In genomic region chr3:184524981-184525336, GRCh38 we compare ENCODE assay signal across 8 cellular contexts. TPM values are rescaled to one million over a fixed set of nuclear protein-coding genes. Genes with fewer than 3 reads are reported as not detected.
DNase-seq lines count a peak whose midpoint lies in the region; ATAC-seq and TF ChIP-seq lines count a peak whose summit lies in the region.

No MANE protein-coding gene starts in this region.

- peak overlapping the region; percentile 40 for H3K27ac ChIP-seq in foreskin keratinocyte

- peaks cover 14% of the 10 kb centered on the region for H3K4me1 ChIP-seq in foreskin keratinocyte

- no peak for TF ChIP-seq CTCF in foreskin keratinocyte (conservative IDR thresholded peaks at IDR 0.05)
- TF ChIP-seq CTCF in retinal pigment epithelial cell (conservative IDR thresholded peaks at IDR 0.05; ENCODE audit: low read depth, low read length) = no peak

- H3K4me3 ChIP-seq in retinal pigment epithelial cell (ENCODE audit: low read length) = peak overlapping the region; percentile 29

- H3K27ac Mint-ChIP-seq in activated T-cell treated with anti-CD3 and anti-CD28 coated beads, Interleukin-2, amount 50 U/mL, for 24 hours = peak overlapping the region; percentile 47
- peak overlapping the region; percentile 73 for H3K27ac Mint-ChIP-seq in activated CD4-positive, alpha-beta memory T cell treated with anti-CD3 and anti-CD28 coated beads, Interleukin-2, amount 10 ng/mL, durations not matched to agents 7 days and 5 days

- ATAC-seq in foreskin keratinocyte (peak; percentile 24), GM18517 (IDR thresholded peaks at IDR 0.05; ENCODE audit: unreplicated experiment) (no peak), GM21367 (IDR thresholded peaks at IDR 0.05; ENCODE audit: unreplicated experiment) (no peak)

- H3K9me3 Mint-ChIP-seq in activated T-cell treated with anti-CD3 and anti-CD28 coated beads, Interleukin-2, amount 50 U/mL, for 24 hours = no peaks in the 10 kb centered on the region
- no peaks in the 10 kb centered on the region for H3K9me3 Mint-ChIP-seq in activated CD4-positive, alpha-beta memory T cell treated with anti-CD3 and anti-CD28 coated beads, Interleukin-2, amount 10 ng/mL, durations not matched to agents 7 days and 5 days

- H3K4me1 Mint-ChIP-seq in activated T-cell treated with anti-CD3 and anti-CD28 coated beads, Interleukin-2, amount 50 U/mL, for 24 hours (ENCODE audit: low read depth) = peaks cover 17% of the 10 kb centered on the region
- peaks cover 26% of the 10 kb centered on the region for H3K4me1 Mint-ChIP-seq in activated CD4-positive, alpha-beta memory T cell treated with anti-CD3 and anti-CD28 coated beads, Interleukin-2, amount 10 ng/mL, durations not matched to agents 7 days and 5 days

- peaks cover 19% of the 10 kb centered on the region for H3K27me3 ChIP-seq in foreskin keratinocyte

- POLR2A ChIA-PET in activated CD4-positive, alpha-beta memory T cell treated with anti-CD3 and anti-CD28 coated beads, Interleukin-2, amount 10 ng/mL, durations not matched to agents 7 days and 5 days (lab: Charles Lee) = interaction anchor here (0.8 to 1.6 kb wide), 4 partner anchors 10 to 350 kb away, joined by 3 to 16 read pairs (median 4); partner anchors contain the start of gene AP2M1

- DNase-seq in activated T-cell treated with anti-CD3 and anti-CD28 coated beads, Interleukin-2, amount 50 U/mL, for 24 hours = no peak
- no peak for DNase-seq in activated T-cell treated with anti-CD3 and anti-CD28 coated beads, Interleukin-2, amount 50 U/mL, for 1 hour
- DNase-seq in activated CD4-positive, alpha-beta memory T cell treated with anti-CD3 and anti-CD28 coated beads, Interleukin-2, amount 10 ng/mL, durations not matched to agents 7 days and 5 days = peak; percentile 45
- DNase-seq in foreskin keratinocyte = no peak
- DNase-seq in retinal pigment epithelial cell (ENCODE audit: low read depth) = no peak
- DNase-seq in retina = no peak

- H3K4me3 Mint-ChIP-seq in activated T-cell treated with anti-CD3 and anti-CD28 coated beads, Interleukin-2, amount 50 U/mL, for 24 hours = peak overlapping the region; percentile 79
- peak overlapping the region; percentile 76 for H3K4me3 Mint-ChIP-seq in activated CD4-positive, alpha-beta memory T cell treated with anti-CD3 and anti-CD28 coated beads, Interleukin-2, amount 10 ng/mL, durations not matched to agents 7 days and 5 days

- no peaks in the 10 kb centered on the region for H3K36me3 Mint-ChIP-seq in activated T-cell treated with anti-CD3 and anti-CD28 coated beads, Interleukin-2, amount 50 U/mL, for 24 hours (ENCODE audit: low read depth)
- H3K36me3 Mint-ChIP-seq in activated CD4-positive, alpha-beta memory T cell treated with anti-CD3 and anti-CD28 coated beads, Interleukin-2, amount 10 ng/mL, durations not matched to agents 7 days and 5 days (ENCODE audit: low read depth) = no peaks in the 10 kb centered on the region

- peaks cover 48% of the 10 kb centered on the region for H3K27me3 Mint-ChIP-seq in activated T-cell treated with anti-CD3 and anti-CD28 coated beads, Interleukin-2, amount 50 U/mL, for 24 hours
- H3K27me3 Mint-ChIP-seq in activated CD4-positive, alpha-beta memory T cell treated with anti-CD3 and anti-CD28 coated beads, Interleukin-2, amount 10 ng/mL, durations not matched to agents 7 days and 5 days = peaks cover 21% of the 10 kb centered on the region

- CTCF ChIA-PET in activated CD4-positive, alpha-beta memory T cell treated with anti-CD3 and anti-CD28 coated beads, Interleukin-2, amount 10 ng/mL, durations not matched to agents 7 days and 5 days (lab: Charles Lee) = interaction anchor here (0.6 to 7.0 kb wide), 6 partner anchors 8 to 889 kb away, joined by 3 to 74 read pairs (median 8); partner anchors contain the start of gene KLHL24

RNA-seq across cellular contexts. Expression of gene EPHB3, which starts 36.6 kb away (rescaled TPM):
- under 1 TPM; 0.20 to 0.71 TPM for total RNA-seq in activated CD4-positive, alpha-beta memory T cell treated with anti-CD3 and anti-CD28 coated beads, Interleukin-2, amount 10 ng/mL, durations not matched to agents 7 days and 5 days
- total RNA-seq in foreskin keratinocyte = 5.2 and 10.8 TPM in 2 replicates
- 4.3 and 6.5 TPM in 2 replicates for polyA plus RNA-seq in foreskin keratinocyte
